ENCODE assay signal across 1 cellular context in genomic region chr1:2042830-2043773, GRCh38.
TF ChIP-seq lines count a peak whose summit lies in the region.

No MANE protein-coding gene starts in this region.

TF ChIP-seq in K562, 482 proteins besides CTCF, POLR2A, EP300 and RAD21:
- TF ChIP-seq ELF1 (tag; IDR thresholded peaks at IDR 0.05) (no peak), RBM34 (IDR thresholded peaks at IDR 0.05; ENCODE audit: borderline replicate concordance, insufficient read depth, low read length) (no peak), MTF1 (CRISPR knock-in tag; IDR thresholded peaks at IDR 0.05; ENCODE audit: borderline replicate concordance) (no peak), PCBP1 (IDR thresholded peaks at IDR 0.05; ENCODE audit: low read depth, low read length, poor library complexity, severe bottlenecking) (peak; percentile 15), DNMT1 (IDR thresholded peaks at IDR 0.05) (no peak)
TF ChIP-seq in K562: peak in this region for 1.
